29 cellular contexts compared by ENCODE assay signal in the genomic region with DNA sequence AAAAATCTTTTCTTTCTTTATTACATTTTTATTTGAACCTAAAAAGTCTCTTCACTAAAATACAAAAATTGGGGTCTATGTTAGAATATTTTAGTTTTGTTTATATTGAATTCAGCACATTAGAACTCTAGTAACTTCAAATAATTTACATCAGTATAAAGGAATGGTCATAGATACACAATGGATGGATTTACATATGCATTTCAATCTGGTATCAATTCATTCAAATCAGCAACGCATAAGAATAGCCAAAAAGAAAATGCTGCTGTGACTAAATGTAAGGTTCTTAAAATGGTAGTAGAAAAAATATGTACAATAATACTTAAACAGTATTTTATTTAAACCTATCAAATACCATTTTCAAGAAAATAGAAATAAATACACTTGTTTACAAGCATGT.
"Had no signal": no experiment of that assay in that cellular context is flagged by ENCODE, and none has a peak within 500 bp of the region (broad histone marks: within the 10 kb centered on the region; RNA-seq: fewer than 3 reads in every experiment).

No MANE protein-coding gene starts in this region.

- H3K9me3 ChIP-seq: lower lobe of right lung, neutrophil, ovary, right atrium auricular region, right lobe of liver, tibial nerve, uterus had no signal

- H3K36me3 ChIP-seq: lower lobe of right lung, neural progenitor cell, neutrophil, ovary, right atrium auricular region, right lobe of liver, tibial nerve, uterus had no signal

- H3K27me3 Mint-ChIP-seq: progenitor cell of endocrine pancreas; stimulated activated memory B cell treated with anti-CD40 and anti-IgM and Interleukin-4, amounts not matched to agents 10 μg/mL and 1 μg/mL and 100 μg/mL, for 72 hours; stimulated activated naive CD8-positive, alpha-beta T cell treated with anti-CD3 and anti-CD28 coated beads, Interleukin-15, amount 100 ng/mL, for 72 hours; type B pancreatic cell had no signal

- H3K9ac ChIP-seq: neural progenitor cell had no signal

- ATAC-seq: left cardiac atrium; left lobe of liver; left ventricle myocardium superior; lower lobe of right lung; naive thymus-derived CD8-positive, alpha-beta T cell; right lobe of liver; stimulated activated memory B cell treated with anti-CD40 and anti-IgM and Interleukin-4, amounts not matched to agents 10 μg/mL and 1 μg/mL and 100 μg/mL, for 72 hours; stimulated activated naive CD8-positive, alpha-beta T cell treated with anti-CD3 and anti-CD28 coated beads, Interleukin-15, amount 100 ng/mL, for 72 hours had no signal

- H3K4me3 ChIP-seq: hepatocyte, lower lobe of right lung, neural progenitor cell, ovary, right atrium auricular region, right lobe of liver, smooth muscle cell, tibial nerve, uterus had no signal

- H3K9me3 Mint-ChIP-seq: nephron progenitor cell, neural progenitor cell, type B pancreatic cell had no signal

- H3K4me1 Mint-ChIP-seq: naive thymus-derived CD8-positive, alpha-beta T cell; neural progenitor cell; stimulated activated memory B cell treated with anti-CD40 and anti-IgM and Interleukin-4, amounts not matched to agents 10 μg/mL and 1 μg/mL and 100 μg/mL, for 72 hours; stimulated activated naive CD8-positive, alpha-beta T cell treated with anti-CD3 and anti-CD28 coated beads, Interleukin-15, amount 100 ng/mL, for 72 hours had no signal

- H3K4me1 ChIP-seq: lower lobe of right lung, neural progenitor cell, right atrium auricular region, tibial nerve, uterus had no signal

- H3K27ac Mint-ChIP-seq: naive thymus-derived CD8-positive, alpha-beta T cell; nephron progenitor cell; neural progenitor cell; progenitor cell of endocrine pancreas; stimulated activated memory B cell treated with anti-CD40 and anti-IgM and Interleukin-4, amounts not matched to agents 10 μg/mL and 1 μg/mL and 100 μg/mL, for 72 hours; stimulated activated naive CD8-positive, alpha-beta T cell treated with anti-CD3 and anti-CD28 coated beads, Interleukin-15, amount 100 ng/mL, for 72 hours; type B pancreatic cell had no signal

- H3K36me3 Mint-ChIP-seq: naive thymus-derived CD8-positive, alpha-beta T cell; neural progenitor cell; stimulated activated memory B cell treated with anti-CD40 and anti-IgM and Interleukin-4, amounts not matched to agents 10 μg/mL and 1 μg/mL and 100 μg/mL, for 72 hours; type B pancreatic cell had no signal

- DNase-seq: kidney glomerular epithelial cell; left cardiac atrium; left ventricle myocardium superior; lower lobe of right lung; mammary epithelial cell; mesenchymal stem cell; naive thymus-derived CD8-positive, alpha-beta T cell; nephron progenitor cell; occipital lobe; ovary; right lobe of liver; stimulated activated CD4-positive, alpha-beta T cell treated with anti-CD3 and anti-CD28 coated beads, Interleukin-1b, Interleukin-23, amount 100 ng/mL, for 48 hours; stimulated activated CD4-positive, alpha-beta T cell treated with anti-CD3 and anti-CD28 coated beads, Interleukin-2, amount 100 ng/mL, for 48 hours; stimulated activated CD4-positive, alpha-beta T cell treated with anti-CD3 and anti-CD28 coated beads, Interleukin-4, amount 100 ng/mL, for 4 hours; stimulated activated CD8-positive, alpha-beta memory T cell treated with anti-CD3 and anti-CD28 coated beads, Interleukin-4, amount 100 ng/mL, for 48 hours; stimulated activated naive CD4-positive, alpha-beta T cell treated with Interleukin-2 at 50 U/mL for 16 hours; stimulated activated naive CD8-positive, alpha-beta T cell treated with anti-CD3 and anti-CD28 coated beads, Interleukin-15, amount 100 ng/mL, for 72 hours; substantia nigra; uterus had no signal

- H2AFZ ChIP-seq: hepatocyte had no signal

- H3K27ac ChIP-seq: hepatocyte, lower lobe of right lung, neural progenitor cell, neutrophil, ovary, right atrium auricular region, right lobe of liver, tibial nerve, uterus had no signal

- H3K4me2 ChIP-seq: hepatocyte, neural progenitor cell, smooth muscle cell had no signal

- H3K4me3 Mint-ChIP-seq: naive thymus-derived CD8-positive, alpha-beta T cell; nephron progenitor cell; neural progenitor cell; stimulated activated memory B cell treated with anti-CD40 and anti-IgM and Interleukin-4, amounts not matched to agents 10 μg/mL and 1 μg/mL and 100 μg/mL, for 72 hours; stimulated activated naive CD8-positive, alpha-beta T cell treated with anti-CD3 and anti-CD28 coated beads, Interleukin-15, amount 100 ng/mL, for 72 hours; type B pancreatic cell had no signal

- H3K79me2 ChIP-seq: hepatocyte had no signal

- H3K27me3 ChIP-seq: hepatocyte, neural progenitor cell, neutrophil, ovary, right atrium auricular region, right lobe of liver, tibial nerve, uterus had no signal
